8 cellular contexts compared by ENCODE assay signal in genomic region chr5:140351609-140352334, GRCh38. TPM values are rescaled to one million over a fixed set of nuclear protein-coding genes. Genes with fewer than 3 reads are reported as not detected.
DNase-seq lines count a peak whose midpoint lies in the region; ATAC-seq, FAIRE-seq and TF ChIP-seq lines count a peak whose summit lies in the region.

No MANE protein-coding gene starts in this region.

- H3K9ac ChIP-seq in astrocyte (ENCODE audit: low read length) = no peak overlapping the region

- H2AFZ ChIP-seq in astrocyte (ENCODE audit: low read depth, low read length) = no peak overlapping the region

- no peak overlapping the region for H3K27ac ChIP-seq in RWPE1
- H3K27ac ChIP-seq in astrocyte (ENCODE audit: low read depth, low read length) = no peak overlapping the region

- H3K4me3 ChIP-seq in astrocyte (ENCODE audit: insufficient read depth, low read depth, low read length) = no peak overlapping the region

- H3K36me3 Mint-ChIP-seq in astrocyte (ENCODE audit: low read depth, unreplicated experiment) = peaks cover 1% of the 10 kb centered on the region

- peak overlapping the region; percentile 2 for H3K4me2 ChIP-seq in astrocyte (ENCODE audit: low read length)

- no peaks in the 10 kb centered on the region for H3K9me3 ChIP-seq in astrocyte (ENCODE audit: insufficient read depth, low read depth, low read length)

- in situ Hi-C loops in Caki2 (cut with HindIII; ENCODE audit: low pct_unique_long_range_greater_than_20kb, low sequenced_read_pairs) = no loop called here

- H3K27ac Mint-ChIP-seq in astrocyte (ENCODE audit: unreplicated experiment) = no peak overlapping the region

- peak; percentile 79 for TF ChIP-seq RAD21 in Ishikawa (IDR thresholded peaks at IDR 0.05; ENCODE audit: low read depth)

- H3K4me1 Mint-ChIP-seq in astrocyte (ENCODE audit: low read depth, unreplicated experiment) = peaks cover 3% of the 10 kb centered on the region

- TF ChIP-seq EP300 in Ishikawa (IDR thresholded peaks at IDR 0.05; ENCODE audit: borderline replicate concordance) = no peak

- TF ChIP-seq CTCF in RWPE1 (conservative IDR thresholded peaks at IDR 0.05; ENCODE audit: low read depth) (peak; percentile 88), astrocyte (IDR thresholded peaks at IDR 0.05; ENCODE audit: insufficient read depth, low read depth, low read length) (peak; percentile 94)

- no peaks in the 10 kb centered on the region for H3K79me2 ChIP-seq in astrocyte (ENCODE audit: insufficient read depth, low read length)

- no peaks in the 10 kb centered on the region for H4K20me1 ChIP-seq in astrocyte (ENCODE audit: insufficient read depth, low read length)

- no peaks in the 10 kb centered on the region for H3K9me3 Mint-ChIP-seq in astrocyte (ENCODE audit: unreplicated experiment)

- peak; percentile 52 for DNase-seq in Caki2 (ENCODE audit: low read depth)
- peak; percentile 78 for DNase-seq in RWPE1 (ENCODE audit: low spot score)
- DNase-seq in astrocyte (ENCODE audit: low read depth) = peak; percentile 38
- DNase-seq in hippocampal formation (lab: John Stamatoyannopoulos, UW) = peak; percentile 11 to 78
- peak; percentile 61 to 76 for DNase-seq in stimulated activated CD4-positive, alpha-beta T cell treated with anti-CD3 and anti-CD28 coated beads, Interleukin-2, amount 100 ng/mL, for 48 hours
- no peak for DNase-seq in NCI-H226

- no peak for FAIRE-seq in astrocyte (lab: Jason Lieb, UNC)

- H3K4me3 Mint-ChIP-seq in astrocyte (ENCODE audit: unreplicated experiment) = no peak overlapping the region

- CTCF ChIA-PET in RWPE1 (lab: Yijun Ruan, JAX) = interaction anchor here (0.6 to 6.2 kb wide), 32 partner anchors 10 to 641 kb away, joined by 3 to 55 read pairs (median 4); partner anchors contain the start of genes CYSTM1 and HARS1

- H3K4me1 ChIP-seq in astrocyte (ENCODE audit: insufficient read depth, low read length) = no peaks in the 10 kb centered on the region

- ATAC-seq in GM18909 (IDR thresholded peaks at IDR 0.05; ENCODE audit: poor library complexity, unreplicated experiment) = peak; percentile 56

- no peaks in the 10 kb centered on the region for H3K27me3 ChIP-seq in astrocyte (ENCODE audit: insufficient read depth, low read length)

- H3K36me3 ChIP-seq in astrocyte (ENCODE audit: insufficient read depth, low read length) = no peaks in the 10 kb centered on the region

- POLR2A ChIA-PET in RWPE1 (lab: Yijun Ruan, JAX; ENCODE audit: low non-redundant PET) = no interaction called here

- peaks cover 5% of the 10 kb centered on the region for H3K27me3 Mint-ChIP-seq in astrocyte (ENCODE audit: low read depth, unreplicated experiment)

TF ChIP-seq in Ishikawa, 13 proteins besides CTCF, POLR2A, EP300 and RAD21:
- TF ChIP-seq TEAD4 (IDR thresholded peaks at IDR 0.05) = no peak
- TF ChIP-seq TAF1 (IDR thresholded peaks at IDR 0.05; ENCODE audit: low read depth) = no peak
- no peak for TF ChIP-seq FOXM1 (IDR thresholded peaks at IDR 0.05; ENCODE audit: borderline replicate concordance, low read depth)
- no peak for TF ChIP-seq USF1 (IDR thresholded peaks at IDR 0.05)
- TF ChIP-seq NFIC (IDR thresholded peaks at IDR 0.05) = no peak

RNA-seq across cellular contexts. Expression of gene HBEGF, which starts 5.4 kb away (rescaled TPM):
- total RNA-seq in Caki2 (2014; rRNA removed; shearing (Covaris generic); ENCODE audit: low replicate concordance) = 1.8 and 5.8 TPM in 2 replicates
- total RNA-seq in astrocyte = 257 and 272 TPM in 2 replicates

RNA-seq across cellular contexts. Expression of gene SLC4A9, which starts 8.2 kb away (rescaled TPM):
- total RNA-seq in Caki2 (2014; rRNA removed; shearing (Covaris generic); ENCODE audit: low replicate concordance) = not detected in 2 replicates
- total RNA-seq in astrocyte = 0.25 TPM in 1 of 2 replicates, not detected in the other

RNA-seq across cellular contexts. Expression of gene PFDN1, which starts 48.9 kb away (rescaled TPM):
- 149 and 150 TPM in 2 replicates for total RNA-seq in Caki2 (2014; rRNA removed; shearing (Covaris generic); ENCODE audit: low replicate concordance)
- total RNA-seq in astrocyte = 199 and 202 TPM in 2 replicates

RNA-seq across cellular contexts. Expression of gene ANKHD1, which starts 49.9 kb away (rescaled TPM):
- total RNA-seq in Caki2 (2014; rRNA removed; shearing (Covaris generic); ENCODE audit: low replicate concordance) = 43.9 and 53.4 TPM in 2 replicates
- total RNA-seq in astrocyte = 49.7 and 56.5 TPM in 2 replicates

Comparison
In these comparisons a context has a peak if more than half of its experiments do, and no peak if none do; other contexts are left out.
1. RNA of gene HBEGF, which starts 5.4 kb away (total RNA-seq): 257 to 272 TPM in astrocyte; 1.8 to 5.8 TPM in Caki2; every median in the first group is over 10 times any median in the second.